Comparison of ENCODE assay signal across 8 cellular contexts in genomic region chr3:134211797-134212196, GRCh38. TPM values are rescaled to one million over a fixed set of nuclear protein-coding genes. Genes with fewer than 3 reads are reported as not detected.
DNase-seq lines count a peak whose midpoint lies in the region; ATAC-seq and TF ChIP-seq lines count a peak whose summit lies in the region.

No MANE protein-coding gene starts in this region.

- H3K9me3 ChIP-seq in tibial artery, result no peaks in the 10 kb centered on the region

- peak in 1 of 3 donors; percentile 25 for ATAC-seq in natural killer cell
- no peak for ATAC-seq in natural killer cell treated with Interleukin-12 subunit alpha and Interleukin-12 subunit beta and Interleukin-15 and Interleukin-18, amount 100 ng/mL, for 72 hours
- ATAC-seq in HG02623 (IDR thresholded peaks at IDR 0.05; ENCODE audit: unreplicated experiment), result peak; percentile 70
- ATAC-seq in activated CD8-positive, alpha-beta T cell treated with anti-CD3 and anti-CD28 coated beads, Interleukin-2, amount 10 ng/mL, durations not matched to agents 7 days and 5 days, result no peak

- H3K27me3 Mint-ChIP-seq in natural killer cell (ENCODE audit: low read depth in 2 of 2), result no peaks in the 10 kb centered on the region
- peaks cover 0 to 14% of the 10 kb centered on the region in 2 donors for H3K27me3 Mint-ChIP-seq in natural killer cell treated with Interleukin-12 subunit alpha and Interleukin-12 subunit beta and Interleukin-15 and Interleukin-18, amount 100 ng/mL, for 72 hours
- no peaks in the 10 kb centered on the region for H3K27me3 Mint-ChIP-seq in activated CD8-positive, alpha-beta T cell treated with anti-CD3 and anti-CD28 coated beads, Interleukin-2, amount 10 ng/mL, durations not matched to agents 7 days and 5 days (ENCODE audit: low read depth)

- no peak overlapping the region for H3K4me3 Mint-ChIP-seq in natural killer cell
- H3K4me3 Mint-ChIP-seq in natural killer cell treated with Interleukin-12 subunit alpha and Interleukin-12 subunit beta and Interleukin-15 and Interleukin-18, amount 100 ng/mL, for 72 hours, result no peak overlapping the region
- H3K4me3 Mint-ChIP-seq in activated CD8-positive, alpha-beta T cell treated with anti-CD3 and anti-CD28 coated beads, Interleukin-2, amount 10 ng/mL, durations not matched to agents 7 days and 5 days, result no peak overlapping the region

- no peaks in the 10 kb centered on the region for H3K9me3 Mint-ChIP-seq in natural killer cell
- H3K9me3 Mint-ChIP-seq in natural killer cell treated with Interleukin-12 subunit alpha and Interleukin-12 subunit beta and Interleukin-15 and Interleukin-18, amount 100 ng/mL, for 72 hours, result no peaks in the 10 kb centered on the region
- H3K9me3 Mint-ChIP-seq in activated CD8-positive, alpha-beta T cell treated with anti-CD3 and anti-CD28 coated beads, Interleukin-2, amount 10 ng/mL, durations not matched to agents 7 days and 5 days (ENCODE audit: insufficient read depth), result no peaks in the 10 kb centered on the region

- peak; percentile 21 for TF ChIP-seq CTCF in natural killer cell (IDR thresholded peaks at IDR 0.05)
- peak; percentile 45 to 47 for TF ChIP-seq CTCF in tibial artery (IDR thresholded peaks at IDR 0.05)

- peaks cover 7% of the 10 kb centered on the region for H3K36me3 Mint-ChIP-seq in natural killer cell
- H3K36me3 Mint-ChIP-seq in natural killer cell treated with Interleukin-12 subunit alpha and Interleukin-12 subunit beta and Interleukin-15 and Interleukin-18, amount 100 ng/mL, for 72 hours, result peaks cover 8% of the 10 kb centered on the region
- no peaks in the 10 kb centered on the region for H3K36me3 Mint-ChIP-seq in activated CD8-positive, alpha-beta T cell treated with anti-CD3 and anti-CD28 coated beads, Interleukin-2, amount 10 ng/mL, durations not matched to agents 7 days and 5 days (ENCODE audit: low read depth)

- intact Hi-C loops in natural killer cell (cut with micrococcal nuclease) (loop anchor here (5.0 kb wide), 2 partner anchors 86 to 166 kb away; no protein-coding TSS in a partner anchor), tibial artery (cut with DNase I; ENCODE audit: low total_unique reads) (loop anchor here (2.0 to 5.0 kb wide), 2 partner anchors 89 to 266 kb away; no protein-coding TSS in a partner anchor)

- H3K27ac Mint-ChIP-seq in natural killer cell, result no peak overlapping the region
- H3K27ac Mint-ChIP-seq in natural killer cell treated with Interleukin-12 subunit alpha and Interleukin-12 subunit beta and Interleukin-15 and Interleukin-18, amount 100 ng/mL, for 72 hours, result no peak overlapping the region
- H3K27ac Mint-ChIP-seq in activated CD8-positive, alpha-beta T cell treated with anti-CD3 and anti-CD28 coated beads, Interleukin-2, amount 10 ng/mL, durations not matched to agents 7 days and 5 days, result no peak overlapping the region

- no peak overlapping the region for H3K4me3 ChIP-seq in tibial artery

- H3K4me1 ChIP-seq in tibial artery, result peaks cover 0 to 18% (median 9%) of the 10 kb centered on the region in 4 donors

- POLR2A ChIA-PET in activated CD8-positive, alpha-beta T cell treated with anti-CD3 and anti-CD28 coated beads, Interleukin-2, amount 10 ng/mL, durations not matched to agents 7 days and 5 days (lab: Charles Lee), result no interaction called here

- H3K27ac ChIP-seq in tibial artery, result no peak overlapping the region

- CTCF ChIA-PET in activated CD8-positive, alpha-beta T cell treated with anti-CD3 and anti-CD28 coated beads, Interleukin-2, amount 10 ng/mL, durations not matched to agents 7 days and 5 days (lab: Charles Lee), result interaction anchor here (0.8 to 7.3 kb wide), 32 partner anchors 12 to 393 kb away, joined by 3 to 79 read pairs (median 5); partner anchors contain the start of gene RYK

- H3K36me3 ChIP-seq in tibial artery, result peaks cover 8 to 27% (median 20%) of the 10 kb centered on the region in 3 donors

- peaks cover 29 to 35% of the 10 kb centered on the region in 2 donors for H3K4me1 Mint-ChIP-seq in natural killer cell
- peaks cover 30 to 35% of the 10 kb centered on the region in 2 donors for H3K4me1 Mint-ChIP-seq in natural killer cell treated with Interleukin-12 subunit alpha and Interleukin-12 subunit beta and Interleukin-15 and Interleukin-18, amount 100 ng/mL, for 72 hours (ENCODE audit: low read depth in 2 of 2)
- H3K4me1 Mint-ChIP-seq in activated CD8-positive, alpha-beta T cell treated with anti-CD3 and anti-CD28 coated beads, Interleukin-2, amount 10 ng/mL, durations not matched to agents 7 days and 5 days (ENCODE audit: low read depth), result peaks cover 10% of the 10 kb centered on the region

- DNase-seq in natural killer cell (no peak), NCI-H1694 (lab: John Stamatoyannopoulos, UW) (peak; percentile 46), iPS-NIHi11 (ENCODE audit: low spot score) (peak; percentile 55), tibial artery (no peak)
- DNase-seq in natural killer cell treated with Interleukin-12 subunit alpha and Interleukin-12 subunit beta and Interleukin-15 and Interleukin-18, amount 100 ng/mL, for 72 hours (ENCODE audit: low spot score), result no peak
- DNase-seq in activated CD8-positive, alpha-beta T cell treated with anti-CD3 and anti-CD28 coated beads, Interleukin-2, amount 10 ng/mL, durations not matched to agents 7 days and 5 days, result peak; percentile 34
- no peak for DNase-seq in effector CD4-positive, alpha-beta T cell

- H3K27me3 ChIP-seq in tibial artery, result no peaks in the 10 kb centered on the region

RNA-seq across cellular contexts. Expression of gene RYK, which starts 38.9 kb away (rescaled TPM):
- total RNA-seq in natural killer cell, result 10 to 100 TPM; 56.7 to 69.5 (median 56.8) TPM
- 10 to 100 TPM; 20.6 to 20.8 TPM for total RNA-seq in natural killer cell treated with Interleukin-12 subunit alpha and Interleukin-12 subunit beta and Interleukin-15 and Interleukin-18, amount 100 ng/mL, for 72 hours
- 1 to 10 TPM; 6.9 to 9.4 TPM for total RNA-seq in activated CD8-positive, alpha-beta T cell treated with anti-CD3 and anti-CD28 coated beads, Interleukin-2, amount 10 ng/mL, durations not matched to agents 7 days and 5 days

Comparison
In these comparisons a context has a peak if more than half of its experiments do, and no peak if none do; other contexts are left out.
1. DNase-seq: peak in NCI-H1694 (single experiment), activated CD8-positive, alpha-beta T cell treated with anti-CD3 and anti-CD28 coated beads, Interleukin-2, amount 10 ng/mL, durations not matched to agents 7 days and 5 days (single experiment) and iPS-NIHi11 (single experiment); none in natural killer cell (single experiment), natural killer cell treated with Interleukin-12 subunit alpha and Interleukin-12 subunit beta and Interleukin-15 and Interleukin-18, amount 100 ng/mL, for 72 hours (single experiment), tibial artery (0 of 2) and effector CD4-positive, alpha-beta T cell (single experiment).